1 cellular context compared by ENCODE assay signal in the genomic region with DNA sequence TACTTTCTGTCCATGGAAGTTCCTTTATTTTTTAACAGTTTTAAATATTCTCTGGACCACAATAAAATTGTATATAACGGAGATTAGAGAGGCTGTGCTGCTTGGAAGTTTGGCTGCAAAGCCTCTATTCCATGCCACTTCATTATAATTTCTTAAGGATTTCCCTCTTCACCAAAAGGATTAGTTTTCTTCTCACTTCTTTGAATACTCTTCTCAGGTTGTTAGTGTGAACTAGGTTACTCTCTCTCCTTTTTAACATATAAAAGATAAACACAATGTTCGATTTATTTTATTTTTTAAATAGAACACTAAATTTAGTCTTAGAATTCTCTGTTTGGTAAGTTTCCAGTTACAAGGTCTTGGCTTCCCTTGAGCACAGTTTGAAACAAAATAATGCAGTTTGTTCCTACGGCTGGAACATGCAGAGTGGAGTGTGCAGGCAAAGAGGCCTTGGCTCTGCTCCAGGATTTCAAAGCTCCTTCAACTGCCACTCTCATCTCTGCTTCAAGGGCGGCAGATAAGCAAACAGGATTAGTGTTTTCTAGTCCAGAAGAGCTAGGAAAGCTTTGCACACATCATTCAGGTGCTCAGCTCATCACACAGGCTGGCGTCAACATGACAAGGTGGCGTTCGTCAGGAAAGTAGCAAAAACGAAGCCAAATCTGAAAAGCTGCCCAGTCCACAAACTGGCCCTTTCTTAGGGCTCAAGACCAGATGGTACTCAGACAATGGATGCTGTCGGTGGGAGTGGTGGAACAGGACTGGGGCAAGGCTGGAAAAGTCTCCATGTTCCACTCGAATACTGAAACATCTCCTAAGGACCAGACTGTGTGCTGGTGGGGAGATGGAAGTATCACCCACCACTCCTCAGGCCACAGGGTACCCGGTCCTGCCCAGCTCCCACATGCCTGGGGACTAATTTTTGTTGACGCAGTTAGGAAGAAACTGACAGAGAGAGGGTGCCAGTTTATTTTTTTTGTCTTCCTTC.
TF ChIP-seq lines count a peak whose summit lies in the region.

No MANE protein-coding gene starts in this region.

TF ChIP-seq in HepG2, 621 proteins besides CTCF, POLR2A, EP300 and RAD21 (continued from another document):
- TF ChIP-seq NFE2L2 (IDR thresholded peaks at IDR 0.05; ENCODE audit: low read length) (no peak), ZNF792 (CRISPR knock-in tag; IDR thresholded peaks at IDR 0.05) (no peak), RBFOX2 (IDR thresholded peaks at IDR 0.05; ENCODE audit: low read depth, low read length) (no peak), HNF4A (CRISPR knock-in tag; IDR thresholded peaks at IDR 0.05) (peak; percentile 31; the same call in 1 of the 2 replicates), CCAR2 (optimal IDR thresholded peaks at IDR 0.05; ENCODE audit: low read depth, low read length) (no peak), SALL1 (CRISPR knock-in tag; IDR thresholded peaks at IDR 0.05) (peak; percentile 77), ZNF614 (CRISPR knock-in tag; IDR thresholded peaks at IDR 0.05; ENCODE audit: borderline replicate concordance) (no peak), MTF2 (CRISPR knock-in tag; IDR thresholded peaks at IDR 0.05; ENCODE audit: borderline replicate concordance) (no peak), HOXA3 (CRISPR knock-in tag; IDR thresholded peaks at IDR 0.05) (peak; percentile 28; the same call in 1 of the 2 replicates), ZNF766 (CRISPR knock-in tag; IDR thresholded peaks at IDR 0.05; ENCODE audit: borderline replicate concordance) (no peak), TAF1 (CRISPR knock-in tag; IDR thresholded peaks at IDR 0.05) (no peak), SRF (IDR thresholded peaks at IDR 0.05; ENCODE audit: low read depth, low read length) (no peak), MIER2 (CRISPR knock-in tag; IDR thresholded peaks at IDR 0.05) (no peak), ZNF557 (CRISPR knock-in tag; IDR thresholded peaks at IDR 0.05) (no peak), ZNF180 (CRISPR knock-in tag; IDR thresholded peaks at IDR 0.05; ENCODE audit: borderline replicate concordance, low read depth) (no peak), MBNL3 (CRISPR knock-in tag; conservative IDR thresholded peaks at IDR 0.05) (no peak), ZNF230 (CRISPR knock-in tag; IDR thresholded peaks at IDR 0.05) (no peak), AHR (CRISPR knock-in tag; IDR thresholded peaks at IDR 0.05) (no peak), ATAD3A (CRISPR knock-in tag; IDR thresholded peaks at IDR 0.05) (no peak), ZNF878 (CRISPR knock-in tag; IDR thresholded peaks at IDR 0.05) (no peak), ZNF296 (CRISPR knock-in tag; conservative IDR thresholded peaks at IDR 0.05) (no peak), PITX1 (CRISPR knock-in tag; IDR thresholded peaks at IDR 0.05) (peak; percentile 82), BCL6 (CRISPR knock-in tag; IDR thresholded peaks at IDR 0.05) (0 out of 2 replicates have a peak, but pooled peaks have one; percentile 14), FOXA1 (IDR thresholded peaks at IDR 0.05) (no peak), FOXA1 (CRISPR knock-in tag; IDR thresholded peaks at IDR 0.05) (peak; percentile 42), ZNF12 (CRISPR knock-in tag; IDR thresholded peaks at IDR 0.05) (no peak)
- TF ChIP-seq, protein P1, sequence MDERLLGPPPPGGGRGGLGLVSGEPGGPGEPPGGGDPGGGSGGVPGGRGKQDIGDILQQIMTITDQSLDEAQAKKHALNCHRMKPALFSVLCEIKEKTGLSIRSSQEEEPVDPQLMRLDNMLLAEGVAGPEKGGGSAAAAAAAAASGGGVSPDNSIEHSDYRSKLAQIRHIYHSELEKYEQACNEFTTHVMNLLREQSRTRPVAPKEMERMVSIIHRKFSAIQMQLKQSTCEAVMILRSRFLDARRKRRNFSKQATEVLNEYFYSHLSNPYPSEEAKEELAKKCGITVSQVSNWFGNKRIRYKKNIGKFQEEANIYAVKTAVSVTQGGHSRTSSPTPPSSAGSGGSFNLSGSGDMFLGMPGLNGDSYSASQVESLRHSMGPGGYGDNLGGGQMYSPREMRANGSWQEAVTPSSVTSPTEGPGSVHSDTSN (CRISPR knock-in tag; IDR thresholded peaks at IDR 0.05) = peak; percentile 63; the same call in 1 of the 2 replicates
- TF ChIP-seq, protein P2, sequence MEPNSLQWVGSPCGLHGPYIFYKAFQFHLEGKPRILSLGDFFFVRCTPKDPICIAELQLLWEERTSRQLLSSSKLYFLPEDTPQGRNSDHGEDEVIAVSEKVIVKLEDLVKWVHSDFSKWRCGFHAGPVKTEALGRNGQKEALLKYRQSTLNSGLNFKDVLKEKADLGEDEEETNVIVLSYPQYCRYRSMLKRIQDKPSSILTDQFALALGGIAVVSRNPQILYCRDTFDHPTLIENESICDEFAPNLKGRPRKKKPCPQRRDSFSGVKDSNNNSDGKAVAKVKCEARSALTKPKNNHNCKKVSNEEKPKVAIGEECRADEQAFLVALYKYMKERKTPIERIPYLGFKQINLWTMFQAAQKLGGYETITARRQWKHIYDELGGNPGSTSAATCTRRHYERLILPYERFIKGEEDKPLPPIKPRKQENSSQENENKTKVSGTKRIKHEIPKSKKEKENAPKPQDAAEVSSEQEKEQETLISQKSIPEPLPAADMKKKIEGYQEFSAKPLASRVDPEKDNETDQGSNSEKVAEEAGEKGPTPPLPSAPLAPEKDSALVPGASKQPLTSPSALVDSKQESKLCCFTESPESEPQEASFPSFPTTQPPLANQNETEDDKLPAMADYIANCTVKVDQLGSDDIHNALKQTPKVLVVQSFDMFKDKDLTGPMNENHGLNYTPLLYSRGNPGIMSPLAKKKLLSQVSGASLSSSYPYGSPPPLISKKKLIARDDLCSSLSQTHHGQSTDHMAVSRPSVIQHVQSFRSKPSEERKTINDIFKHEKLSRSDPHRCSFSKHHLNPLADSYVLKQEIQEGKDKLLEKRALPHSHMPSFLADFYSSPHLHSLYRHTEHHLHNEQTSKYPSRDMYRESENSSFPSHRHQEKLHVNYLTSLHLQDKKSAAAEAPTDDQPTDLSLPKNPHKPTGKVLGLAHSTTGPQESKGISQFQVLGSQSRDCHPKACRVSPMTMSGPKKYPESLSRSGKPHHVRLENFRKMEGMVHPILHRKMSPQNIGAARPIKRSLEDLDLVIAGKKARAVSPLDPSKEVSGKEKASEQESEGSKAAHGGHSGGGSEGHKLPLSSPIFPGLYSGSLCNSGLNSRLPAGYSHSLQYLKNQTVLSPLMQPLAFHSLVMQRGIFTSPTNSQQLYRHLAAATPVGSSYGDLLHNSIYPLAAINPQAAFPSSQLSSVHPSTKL (CRISPR knock-in tag; IDR thresholded peaks at IDR 0.05) = peak; percentile 34; the same call in 1 of the 2 replicates
- TF ChIP-seq, protein P3, sequence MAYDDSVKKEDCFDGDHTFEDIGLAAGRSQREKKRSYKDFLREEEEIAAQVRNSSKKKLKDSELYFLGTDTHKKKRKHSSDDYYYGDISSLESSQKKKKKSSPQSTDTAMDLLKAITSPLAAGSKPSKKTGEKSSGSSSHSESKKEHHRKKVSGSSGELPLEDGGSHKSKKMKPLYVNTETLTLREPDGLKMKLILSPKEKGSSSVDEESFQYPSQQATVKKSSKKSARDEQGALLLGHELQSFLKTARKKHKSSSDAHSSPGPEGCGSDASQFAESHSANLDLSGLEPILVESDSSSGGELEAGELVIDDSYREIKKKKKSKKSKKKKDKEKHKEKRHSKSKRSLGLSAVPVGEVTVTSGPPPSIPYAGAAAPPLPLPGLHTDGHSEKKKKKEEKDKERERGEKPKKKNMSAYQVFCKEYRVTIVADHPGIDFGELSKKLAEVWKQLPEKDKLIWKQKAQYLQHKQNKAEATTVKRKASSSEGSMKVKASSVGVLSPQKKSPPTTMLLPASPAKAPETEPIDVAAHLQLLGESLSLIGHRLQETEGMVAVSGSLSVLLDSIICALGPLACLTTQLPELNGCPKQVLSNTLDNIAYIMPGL (CRISPR knock-in tag; IDR thresholded peaks at IDR 0.05; ENCODE audit: borderline replicate concordance in 1 of 2, low read depth in 1 of 2) = no peak
- TF ChIP-seq, protein P4, sequence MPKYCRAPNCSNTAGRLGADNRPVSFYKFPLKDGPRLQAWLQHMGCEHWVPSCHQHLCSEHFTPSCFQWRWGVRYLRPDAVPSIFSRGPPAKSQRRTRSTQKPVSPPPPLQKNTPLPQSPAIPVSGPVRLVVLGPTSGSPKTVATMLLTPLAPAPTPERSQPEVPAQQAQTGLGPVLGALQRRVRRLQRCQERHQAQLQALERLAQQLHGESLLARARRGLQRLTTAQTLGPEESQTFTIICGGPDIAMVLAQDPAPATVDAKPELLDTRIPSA (CRISPR knock-in tag; IDR thresholded peaks at IDR 0.05; ENCODE audit: borderline replicate concordance) = no peak
- TF ChIP-seq, protein P5, sequence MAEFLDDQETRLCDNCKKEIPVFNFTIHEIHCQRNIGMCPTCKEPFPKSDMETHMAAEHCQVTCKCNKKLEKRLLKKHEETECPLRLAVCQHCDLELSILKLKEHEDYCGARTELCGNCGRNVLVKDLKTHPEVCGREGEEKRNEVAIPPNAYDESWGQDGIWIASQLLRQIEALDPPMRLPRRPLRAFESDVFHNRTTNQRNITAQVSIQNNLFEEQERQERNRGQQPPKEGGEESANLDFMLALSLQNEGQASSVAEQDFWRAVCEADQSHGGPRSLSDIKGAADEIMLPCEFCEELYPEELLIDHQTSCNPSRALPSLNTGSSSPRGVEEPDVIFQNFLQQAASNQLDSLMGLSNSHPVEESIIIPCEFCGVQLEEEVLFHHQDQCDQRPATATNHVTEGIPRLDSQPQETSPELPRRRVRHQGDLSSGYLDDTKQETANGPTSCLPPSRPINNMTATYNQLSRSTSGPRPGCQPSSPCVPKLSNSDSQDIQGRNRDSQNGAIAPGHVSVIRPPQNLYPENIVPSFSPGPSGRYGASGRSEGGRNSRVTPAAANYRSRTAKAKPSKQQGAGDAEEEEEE (CRISPR knock-in tag; IDR thresholded peaks at IDR 0.05; ENCODE audit: borderline replicate concordance) = no peak
